ENCODE assay signal across 13 cellular contexts in genomic region chr14:23147676-23148075, GRCh38. TPM values are rescaled to one million over a fixed set of nuclear protein-coding genes. Genes with fewer than 3 reads are reported as not detected.
DNase-seq lines count a peak whose midpoint lies in the region; ATAC-seq, FAIRE-seq and TF ChIP-seq lines count a peak whose summit lies in the region.
"Had no signal": no experiment of that assay in that cellular context is flagged by ENCODE, and none has a peak within 500 bp of the region (broad histone marks: within the 10 kb centered on the region; RNA-seq: fewer than 3 reads in every experiment).

No MANE protein-coding gene starts in this region.

- H4K20me1 ChIP-seq in endothelial cell of umbilical vein (replicated peaks; ENCODE audit: control insufficient read depth, extremely low read depth, insufficient read depth, low read length) = no peaks in the 10 kb centered on the region

- no peak for TF ChIP-seq RAD21 in A549 (conservative IDR thresholded peaks at IDR 0.05 in 1 of 2, IDR thresholded peaks at IDR 0.05 in 1 of 2)

- FAIRE-seq in A549 (lab: Jason Lieb, UNC) (no peak), endothelial cell of umbilical vein (lab: Jason Lieb, UNC) (no peak)

- no peaks in the 10 kb centered on the region for H3K79me2 ChIP-seq in endothelial cell of umbilical vein (ENCODE audit: control insufficient read depth, insufficient read depth, low read length)

- no peaks in the 10 kb centered on the region for H3K27me3 ChIP-seq in endothelial cell of umbilical vein (ENCODE audit: control insufficient read depth in 2 of 2, insufficient read depth in 2 of 2, low read length in 2 of 2)

- ATAC-seq in A549 = peak in 1 of 2 experiments; percentile 64; a peak in 3 of 6 replicates
- ATAC-seq in activated CD4-positive, CD25-positive, alpha-beta regulatory T cell treated with anti-CD3 and anti-CD28 coated beads, Interleukin-2, amount 50 U/mL, for 24 hours = no peak
- ATAC-seq: activated T-cell treated with anti-CD3 and anti-CD28 coated beads, Interleukin-2, amount 50 U/mL, for 4 hours; Panc1 had no signal

- peak overlapping the region in 1 of 2 experiments; percentile 32; a peak in 3 of 6 replicates for H3K27ac ChIP-seq in A549
- no peak overlapping the region for H3K27ac ChIP-seq in endothelial cell of umbilical vein (ENCODE audit: insufficient read depth, low read depth, low read length)

- dilution Hi-C loops in endothelial cell of umbilical vein (cut with MboI; ENCODE audit: extremely low pct_ligation_motif_present, low sequenced_read_pairs) = no loop called here

- H3K9me3 ChIP-seq in A549 = no peaks in the 10 kb centered on the region
- H3K9me3 ChIP-seq in endothelial cell of umbilical vein (replicated peaks; ENCODE audit: control insufficient read depth, insufficient read depth, low read length) = no peaks in the 10 kb centered on the region

- H3K4me1 ChIP-seq in A549 (peaks cover 28% of the 10 kb centered on the region), endothelial cell of umbilical vein (ENCODE audit: control insufficient read depth, extremely low read depth, insufficient read depth, low read length) (no peaks in the 10 kb centered on the region)

- 63% methylated on average over 1 of the region's 1 CpG for WGBS in A549 (ENCODE audit: missing lambda C conversion rate)

- H2AFZ ChIP-seq in endothelial cell of umbilical vein (ENCODE audit: low read depth, low read length) = no peak overlapping the region

- POLR2A ChIA-PET in A549 (lab: Yijun Ruan, JAX) = no interaction called here
- POLR2A ChIA-PET in endothelial cell of umbilical vein (lab: Charles Lee) = no interaction called here

- BruUV-seq in endothelial cell of umbilical vein (replicated peaks; lab: Mats Ljungman, UMichigan) = no TSS peak

- intact Hi-C loops in endothelial cell of umbilical vein (cut with micrococcal nuclease) = no loop called here

- H3K9ac ChIP-seq in endothelial cell of umbilical vein (replicated peaks; ENCODE audit: extremely low read depth, insufficient read depth, low read length) = no peak overlapping the region

- DNase-seq in A549 (ENCODE audit: low read depth in 1 of 2, low spot score in 1 of 2) = peak in 1 of 2 experiments; percentile 48
- DNase-seq in NCI-H2029 treated with DMSO at 0.1 percent for 48 hours (lab: John Stamatoyannopoulos, UW) = peak; percentile 80
- DNase-seq in endothelial cell of umbilical vein (ENCODE audit: low read depth, low spot score) = peak; percentile 39
- DNase-seq in occipital lobe (lab: John Stamatoyannopoulos, UW) = peak; percentile 36
- DNase-seq in NCI-H510A treated with DMSO at 0.1 percent for 48 hours (lab: John Stamatoyannopoulos, UW) = no peak
- no peak for DNase-seq in ecto neural progenitor cell (ENCODE audit: low spot score)
- DNase-seq in globus pallidus (ENCODE audit: low spot score) = no peak
- DNase-seq: activated T-cell treated with anti-CD3 and anti-CD28 coated beads, Interleukin-2, amount 50 U/mL, for 4 hours; hippocampal formation had no signal

- no peak for TF ChIP-seq EP300 in A549 (IDR thresholded peaks at IDR 0.05)

- TF ChIP-seq POLR2A in A549 (IDR thresholded peaks at IDR 0.05; ENCODE audit: low read length) (no peak), endothelial cell of umbilical vein (IDR thresholded peaks at IDR 0.05; ENCODE audit: low read depth, low read length) (no peak)

- TF ChIP-seq CTCF in A549 (IDR thresholded peaks at IDR 0.05) (no peak), endothelial cell of umbilical vein (IDR thresholded peaks at IDR 0.05; ENCODE audit: extremely low read depth in 1 of 2, insufficient read depth in 1 of 2, low read depth in 1 of 2, low read length in 2 of 2) (no peak)

- CTCF ChIA-PET in A549 (lab: Yijun Ruan, JAX) = interaction anchor here (0.5 to 12.5 kb wide), 5 partner anchors 25 to 175 kb away, joined by 3 to 80 read pairs (median 3); partner anchors contain the start of genes CEBPE and SLC7A8
- CTCF ChIA-PET in endothelial cell of umbilical vein (lab: Charles Lee) = interaction anchor here (1.9 kb wide), 1 partner anchor 27 kb away, joined by 12 read pairs; no protein-coding TSS in a partner anchor

- H3K36me3 ChIP-seq in endothelial cell of umbilical vein (ENCODE audit: control insufficient read depth in 2 of 2, extremely low read depth in 1 of 2, insufficient read depth in 2 of 2, low read length in 2 of 2) = no peaks in the 10 kb centered on the region

- H3K4me3 ChIP-seq in A549 (no peak overlapping the region), endothelial cell of umbilical vein (replicated peaks in 1 of 3; ENCODE audit: insufficient read depth in 1 of 3, low read depth in 1 of 3, low read length in 3 of 3) (no peak overlapping the region)
- H3K4me3 ChIP-seq: smooth muscle cell had no signal

- H3K4me2 ChIP-seq in A549 = peak overlapping the region; percentile 25; the same call in 2 of the 3 replicates
- no peak overlapping the region for H3K4me2 ChIP-seq in endothelial cell of umbilical vein (ENCODE audit: insufficient read depth, low read length)
- H3K4me2 ChIP-seq: smooth muscle cell had no signal

- no peaks in the 10 kb centered on the region for H3K9me1 ChIP-seq in endothelial cell of umbilical vein (replicated peaks; ENCODE audit: control insufficient read depth, extremely low read depth, insufficient read depth, low read length)

RNA-seq across cellular contexts. Expression of gene CEBPE, which starts 28.6 kb away (rescaled TPM):
- polyA plus RNA-seq in A549 (2011; rRNA removed) (not detected in 2 replicates), A549 (2017; fragmentation: RNase III; extraction: RNeasy Plus Mini Kit Qiagen cat#74134 plus additional on column Dnase treatment) (0.05 TPM in 1 of 3 replicates, not detected in the others), endothelial cell of umbilical vein (not detected in 2 replicates)
- polyA plus RNA-seq in A549 (2012; cell fraction: cytosol; rRNA removed) = not detected in 2 replicates
- not detected in 2 replicates for polyA plus RNA-seq in A549 (2012; cell fraction: nucleus; rRNA removed)
- not detected in 2 replicates for polyA minus RNA-seq in A549 (2011; rRNA and poly(A)+ RNA removed)
- total RNA-seq in endothelial cell of umbilical vein (not detected in 2 replicates), occipital lobe (0.31 TPM)
- not detected in 2 replicates for polyA plus RNA-seq in endothelial cell of umbilical vein (2011; cell fraction: cytosol; rRNA removed)
- not detected in 2 replicates for polyA plus RNA-seq in endothelial cell of umbilical vein (2011; cell fraction: nucleus; rRNA removed)
- polyA plus RNA-seq in endothelial cell of umbilical vein (2012) = not detected in 2 replicates
- not detected in 2 replicates for polyA minus RNA-seq in endothelial cell of umbilical vein
- not detected for polyA minus RNA-seq in endothelial cell of umbilical vein (2011; cell fraction: cytosol; rRNA and poly(A)+ RNA removed)
- not detected in 2 replicates for polyA minus RNA-seq in endothelial cell of umbilical vein (2011; cell fraction: nucleus; rRNA and poly(A)+ RNA removed)
- total RNA-seq: activated T-cell treated with anti-CD3 and anti-CD28 coated beads, Interleukin-2, amount 50 U/mL, for 4 hours; smooth muscle cell had no signal
- polyA plus RNA-seq: smooth muscle cell had no signal

RNA-seq across cellular contexts. Expression of gene SLC7A8, which starts 35.8 kb away (rescaled TPM):
- polyA plus RNA-seq in A549 (2011; rRNA removed) (0.28 and 0.45 TPM in 2 replicates), A549 (2017; fragmentation: RNase III; extraction: RNeasy Plus Mini Kit Qiagen cat#74134 plus additional on column Dnase treatment) (0.35 to 0.49 TPM (median 0.39 TPM) in 3 replicates), endothelial cell of umbilical vein (0.76 and 0.88 TPM in 2 replicates)
- polyA plus RNA-seq in A549 (2012; cell fraction: cytosol; rRNA removed) = 0.08 and 0.09 TPM in 2 replicates
- 0.07 and 0.16 TPM in 2 replicates for polyA plus RNA-seq in A549 (2012; cell fraction: nucleus; rRNA removed)
- polyA minus RNA-seq in A549 (2011; rRNA and poly(A)+ RNA removed) = 0.17 and 0.73 TPM in 2 replicates
- total RNA-seq in endothelial cell of umbilical vein (1.1 and 1.6 TPM in 2 replicates), occipital lobe (3.4 TPM)
- polyA plus RNA-seq in endothelial cell of umbilical vein (2011; cell fraction: cytosol; rRNA removed) = 0.56 and 0.61 TPM in 2 replicates
- polyA plus RNA-seq in endothelial cell of umbilical vein (2011; cell fraction: nucleus; rRNA removed) = 0.57 and 1.0 TPM in 2 replicates
- polyA plus RNA-seq in endothelial cell of umbilical vein (2012) = 2.7 and 16.6 TPM in 2 replicates
- 1.9 and 3.4 TPM in 2 replicates for polyA minus RNA-seq in endothelial cell of umbilical vein
- not detected for polyA minus RNA-seq in endothelial cell of umbilical vein (2011; cell fraction: cytosol; rRNA and poly(A)+ RNA removed)
- polyA minus RNA-seq in endothelial cell of umbilical vein (2011; cell fraction: nucleus; rRNA and poly(A)+ RNA removed) = 0.24 and 0.29 TPM in 2 replicates

RNA-seq across cellular contexts. Expression of gene CIROP, which starts 42.9 kb away (rescaled TPM):
- polyA plus RNA-seq in A549 (2011; rRNA removed) (0.03 TPM in 1 of 2 replicates, not detected in the other), A549 (2017; fragmentation: RNase III; extraction: RNeasy Plus Mini Kit Qiagen cat#74134 plus additional on column Dnase treatment) (not detected in 3 replicates), endothelial cell of umbilical vein (not detected in 2 replicates)
- polyA plus RNA-seq in A549 (2012; cell fraction: cytosol; rRNA removed) = not detected in 2 replicates
- polyA plus RNA-seq in A549 (2012; cell fraction: nucleus; rRNA removed) = not detected in 2 replicates
- not detected in 2 replicates for polyA minus RNA-seq in A549 (2011; rRNA and poly(A)+ RNA removed)
- total RNA-seq in endothelial cell of umbilical vein (not detected in 2 replicates), occipital lobe (not detected)
- not detected in 2 replicates for polyA plus RNA-seq in endothelial cell of umbilical vein (2011; cell fraction: cytosol; rRNA removed)
- polyA plus RNA-seq in endothelial cell of umbilical vein (2011; cell fraction: nucleus; rRNA removed) = not detected in 2 replicates
- polyA plus RNA-seq in endothelial cell of umbilical vein (2012) = not detected in 2 replicates
- polyA minus RNA-seq in endothelial cell of umbilical vein = not detected in 2 replicates
- not detected for polyA minus RNA-seq in endothelial cell of umbilical vein (2011; cell fraction: cytosol; rRNA and poly(A)+ RNA removed)
- not detected in 2 replicates for polyA minus RNA-seq in endothelial cell of umbilical vein (2011; cell fraction: nucleus; rRNA and poly(A)+ RNA removed)
- total RNA-seq: activated T-cell treated with anti-CD3 and anti-CD28 coated beads, Interleukin-2, amount 50 U/mL, for 4 hours; mononuclear cell; smooth muscle cell had no signal
- polyA plus RNA-seq: smooth muscle cell had no signal

RNA-seq across cellular contexts. Expression of gene C14orf119, which starts 52.4 kb away (rescaled TPM):
- polyA plus RNA-seq in A549 (2011; rRNA removed) = 82.5 and 107 TPM in 2 replicates
- 53.1 and 63.1 TPM in 2 replicates for polyA plus RNA-seq in A549 (2012; cell fraction: cytosol; rRNA removed)
- 21.8 and 29.1 TPM in 2 replicates for polyA plus RNA-seq in A549 (2012; cell fraction: nucleus; rRNA removed)
- 94.8 to 102 TPM (median 99.2 TPM) in 3 replicates for polyA plus RNA-seq in A549 (2017; fragmentation: RNase III; extraction: RNeasy Plus Mini Kit Qiagen cat#74134 plus additional on column Dnase treatment)
- 69.8 and 95.8 TPM in 2 replicates for polyA minus RNA-seq in A549 (2011; rRNA and poly(A)+ RNA removed)
- 55.5 and 58.3 TPM in 2 replicates for total RNA-seq in endothelial cell of umbilical vein
- 60.5 and 78.7 TPM in 2 replicates for polyA plus RNA-seq in endothelial cell of umbilical vein
- polyA plus RNA-seq in endothelial cell of umbilical vein (2011; cell fraction: cytosol; rRNA removed) = 62.7 and 64.0 TPM in 2 replicates
- polyA plus RNA-seq in endothelial cell of umbilical vein (2011; cell fraction: nucleus; rRNA removed) = 35.3 and 36.9 TPM in 2 replicates
- polyA plus RNA-seq in endothelial cell of umbilical vein (2012) = 55.9 and 63.8 TPM in 2 replicates
- polyA minus RNA-seq in endothelial cell of umbilical vein = 83.3 and 87.7 TPM in 2 replicates
- polyA minus RNA-seq in endothelial cell of umbilical vein (2011; cell fraction: cytosol; rRNA and poly(A)+ RNA removed) = 22.7 TPM
- polyA minus RNA-seq in endothelial cell of umbilical vein (2011; cell fraction: nucleus; rRNA and poly(A)+ RNA removed) = 9.8 and 21.1 TPM in 2 replicates
- 17.9 TPM for total RNA-seq in occipital lobe

RNA-seq across cellular contexts. Expression of gene ACIN1, which starts 52.7 kb away (rescaled TPM):
- polyA plus RNA-seq in A549 (2011; rRNA removed) = 126 and 140 TPM in 2 replicates
- polyA plus RNA-seq in A549 (2012; cell fraction: cytosol; rRNA removed) = 82.3 and 85.6 TPM in 2 replicates
- polyA plus RNA-seq in A549 (2012; cell fraction: nucleus; rRNA removed) = 244 and 317 TPM in 2 replicates
- polyA plus RNA-seq in A549 (2017; fragmentation: RNase III; extraction: RNeasy Plus Mini Kit Qiagen cat#74134 plus additional on column Dnase treatment) = 144 to 150 TPM (median 147 TPM) in 3 replicates
- 106 and 121 TPM in 2 replicates for polyA minus RNA-seq in A549 (2011; rRNA and poly(A)+ RNA removed)
- 220 and 240 TPM in 2 replicates for total RNA-seq in endothelial cell of umbilical vein
- 136 and 146 TPM in 2 replicates for polyA plus RNA-seq in endothelial cell of umbilical vein
- polyA plus RNA-seq in endothelial cell of umbilical vein (2011; cell fraction: cytosol; rRNA removed) = 91.2 and 98.2 TPM in 2 replicates
- 821 and 966 TPM in 2 replicates for polyA plus RNA-seq in endothelial cell of umbilical vein (2011; cell fraction: nucleus; rRNA removed)
- 112 and 141 TPM in 2 replicates for polyA plus RNA-seq in endothelial cell of umbilical vein (2012)
- polyA minus RNA-seq in endothelial cell of umbilical vein = 185 and 201 TPM in 2 replicates
- 46.6 TPM for polyA minus RNA-seq in endothelial cell of umbilical vein (2011; cell fraction: cytosol; rRNA and poly(A)+ RNA removed)
- polyA minus RNA-seq in endothelial cell of umbilical vein (2011; cell fraction: nucleus; rRNA and poly(A)+ RNA removed) = 229 and 315 TPM in 2 replicates
- 67.8 TPM for total RNA-seq in occipital lobe

Comparison
In these comparisons a context has a peak if more than half of its experiments do, and no peak if none do; other contexts are left out.
1. DNase-seq: peak in NCI-H2029 treated with DMSO at 0.1 percent for 48 hours (single experiment), endothelial cell of umbilical vein (single experiment) and occipital lobe (single experiment); none in NCI-H510A treated with DMSO at 0.1 percent for 48 hours (single experiment), ecto neural progenitor cell (single experiment) and globus pallidus (single experiment).